Comparison of ENCODE assay signal across 22 cellular contexts in the genomic region with DNA sequence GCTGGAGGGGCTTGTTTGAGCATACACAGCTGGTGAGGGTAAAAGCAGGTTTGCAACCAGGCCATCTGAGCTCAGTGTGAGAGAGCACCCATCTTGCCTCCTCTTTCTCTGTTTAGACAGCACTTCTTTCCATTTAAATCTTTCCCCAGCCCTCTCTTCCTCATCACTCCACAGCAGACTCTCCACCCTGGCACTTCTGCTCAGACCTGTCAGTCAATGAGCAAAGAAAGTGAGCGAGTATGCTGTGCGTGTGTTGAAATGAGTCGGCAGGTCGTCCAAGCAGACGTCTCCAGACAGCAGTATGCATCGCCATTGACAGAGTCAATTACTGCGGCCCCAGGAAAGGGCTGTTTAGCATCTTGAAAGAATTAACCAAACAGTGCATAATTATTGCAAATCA. TPM values are rescaled to one million over a fixed set of nuclear protein-coding genes. Genes with fewer than 3 reads are reported as not detected.
"Had no signal": no experiment of that assay in that cellular context is flagged by ENCODE, and none has a peak within 500 bp of the region (broad histone marks: within the 10 kb centered on the region; RNA-seq: fewer than 3 reads in every experiment).

No MANE protein-coding gene starts in this region.

- H3K36me3 ChIP-seq: esophagus squamous epithelium, pancreas, right lobe of liver, upper lobe of right lung had no signal

- H3K27ac ChIP-seq: coronary artery, esophagus squamous epithelium, pancreas, right lobe of liver, upper lobe of right lung had no signal

- H3K9me3 Mint-ChIP-seq: activated naive CD4-positive, alpha-beta T cell treated with anti-CD3 and anti-CD28 coated beads, Interleukin-2, amount 10 ng/mL, durations not matched to agents 7 days and 5 days; activated naive CD8-positive, alpha-beta T cell treated with anti-CD3 and anti-CD28 coated beads, Interleukin-2, amount 50 U/mL, for 24 hours; central memory CD8-positive, alpha-beta T cell; immature natural killer cell; stimulated activated effector memory CD8-positive, alpha-beta T cell treated with anti-CD3 and anti-CD28 coated beads, Interleukin-12 subunit alpha, Interleukin-12 subunit beta, amount 100 ng/mL, for 72 hours had no signal

- H3K4me1 ChIP-seq: pancreas, right lobe of liver, upper lobe of right lung had no signal

- H3K4me1 Mint-ChIP-seq: activated naive CD4-positive, alpha-beta T cell treated with anti-CD3 and anti-CD28 coated beads, Interleukin-2, amount 10 ng/mL, durations not matched to agents 7 days and 5 days; activated naive CD8-positive, alpha-beta T cell treated with anti-CD3 and anti-CD28 coated beads, Interleukin-2, amount 50 U/mL, for 24 hours; central memory CD8-positive, alpha-beta T cell; immature natural killer cell; memory B cell; stimulated activated effector memory CD8-positive, alpha-beta T cell treated with anti-CD3 and anti-CD28 coated beads, Interleukin-12 subunit alpha, Interleukin-12 subunit beta, amount 100 ng/mL, for 72 hours had no signal

- ATAC-seq: activated naive CD8-positive, alpha-beta T cell treated with anti-CD3 and anti-CD28 coated beads, Interleukin-2, amount 50 U/mL, for 24 hours; left ventricle myocardium superior; mucosa of descending colon; right lobe of liver; stimulated activated effector memory CD8-positive, alpha-beta T cell treated with anti-CD3 and anti-CD28 coated beads, Interleukin-12 subunit alpha, Interleukin-12 subunit beta, amount 100 ng/mL, for 72 hours; upper lobe of right lung had no signal

- H3K27ac Mint-ChIP-seq: activated naive CD4-positive, alpha-beta T cell treated with anti-CD3 and anti-CD28 coated beads, Interleukin-2, amount 10 ng/mL, durations not matched to agents 7 days and 5 days; activated naive CD8-positive, alpha-beta T cell treated with anti-CD3 and anti-CD28 coated beads, Interleukin-2, amount 50 U/mL, for 24 hours; immature natural killer cell; memory B cell; stimulated activated effector memory CD8-positive, alpha-beta T cell treated with anti-CD3 and anti-CD28 coated beads, Interleukin-12 subunit alpha, Interleukin-12 subunit beta, amount 100 ng/mL, for 72 hours had no signal

- H3K4me3 ChIP-seq: coronary artery, esophagus squamous epithelium, mucosa of descending colon, pancreas, right lobe of liver, upper lobe of right lung had no signal

- DNase-seq: activated CD4-positive, alpha-beta T cell treated with anti-CD3 and anti-CD28 coated beads, Interleukin-2, amount 50 U/mL, for 1 hour; activated CD8-positive, alpha-beta memory T cell treated with anti-CD3 and anti-CD28 coated beads for 24 hours; activated CD8-positive, alpha-beta memory T cell treated with anti-CD3 and anti-CD28 coated beads, Interleukin-2, amount 50 U/mL, for 48 hours; activated effector memory CD4-positive, alpha-beta T cell treated with Interleukin-2 at 50 U/mL for 16 hours; activated naive CD4-positive, alpha-beta T cell treated with anti-CD3 and anti-CD28 coated beads, Interleukin-2, amount 10 ng/mL, durations not matched to agents 7 days and 5 days; activated naive CD8-positive, alpha-beta T cell treated with anti-CD3 and anti-CD28 coated beads, Interleukin-2, amount 50 U/mL, for 24 hours; activated T-cell treated with anti-CD3 and anti-CD28 coated beads, Interleukin-2, amount 50 U/mL, for 48 hours; esophagus squamous epithelium; immature natural killer cell; left ventricle myocardium superior; mucosa of descending colon; naive B cell; pancreas; right lobe of liver; small intestine; stimulated activated CD4-positive, alpha-beta T cell treated with anti-CD3 and anti-CD28 coated beads, Interleukin-4, amount 100 ng/mL, for 24 hours; T-helper 9 cell; upper lobe of right lung had no signal

- H3K9me3 ChIP-seq: esophagus squamous epithelium, mucosa of descending colon, pancreas, right lobe of liver, upper lobe of right lung had no signal

- H3K4me3 Mint-ChIP-seq: activated naive CD4-positive, alpha-beta T cell treated with anti-CD3 and anti-CD28 coated beads, Interleukin-2, amount 10 ng/mL, durations not matched to agents 7 days and 5 days; activated naive CD8-positive, alpha-beta T cell treated with anti-CD3 and anti-CD28 coated beads, Interleukin-2, amount 50 U/mL, for 24 hours; central memory CD8-positive, alpha-beta T cell; immature natural killer cell; memory B cell; stimulated activated effector memory CD8-positive, alpha-beta T cell treated with anti-CD3 and anti-CD28 coated beads, Interleukin-12 subunit alpha, Interleukin-12 subunit beta, amount 100 ng/mL, for 72 hours had no signal

- H3K27me3 ChIP-seq: right lobe of liver had no signal

RNA-seq across cellular contexts. Expression of gene KCNG1, which starts 54.7 kb away (rescaled TPM):
- total RNA-seq: upper lobe of right lung had no signal
- polyA plus RNA-seq: immature natural killer cell had no signal
